In the genomic region with DNA sequence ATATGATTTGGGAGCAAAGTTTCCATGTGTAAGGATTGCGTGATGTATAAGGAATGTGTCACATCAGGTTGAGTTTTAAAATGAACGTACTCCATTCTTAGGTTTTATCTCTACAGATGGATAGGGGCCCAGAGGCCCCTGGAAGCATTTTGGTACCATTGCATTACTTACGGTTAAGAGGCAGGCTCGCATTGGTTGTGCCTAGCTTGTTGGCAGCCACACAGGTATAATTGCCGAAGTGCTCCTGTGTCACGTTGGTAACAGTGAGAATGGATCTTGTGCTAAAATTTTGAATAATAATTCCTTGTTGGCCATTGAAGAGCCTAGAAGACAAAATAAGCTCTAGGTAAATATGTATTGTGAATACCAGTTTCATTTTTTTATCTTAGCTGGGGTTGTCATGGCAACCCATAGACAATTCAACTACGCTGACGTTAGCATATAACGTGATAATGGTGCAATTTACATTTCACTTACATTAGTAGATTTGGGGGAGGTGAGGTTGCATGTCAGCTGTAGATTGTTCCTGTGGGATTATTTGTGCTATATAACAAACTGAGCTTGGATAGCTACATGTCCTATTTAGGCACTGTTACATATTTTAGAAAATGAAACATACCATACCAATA, we compare ENCODE assay signal across 24 cellular contexts.
"Had no signal": no experiment of that assay in that cellular context is flagged by ENCODE, and none has a peak within 500 bp of the region (broad histone marks: within the 10 kb centered on the region; RNA-seq: fewer than 3 reads in every experiment).

No MANE protein-coding gene starts in this region.

- H3K9me3 Mint-ChIP-seq: nephron; stimulated activated naive B cell treated with anti-CD40 and anti-IgM and Interleukin-4, amounts not matched to agents 10 μg/mL and 1 μg/mL and 100 μg/mL, for 72 hours; stimulated activated naive CD8-positive, alpha-beta T cell treated with anti-CD3 and anti-CD28 coated beads, Interleukin-15, amount 100 ng/mL, for 72 hours had no signal

- H3K36me3 ChIP-seq: gastroesophageal sphincter, neutrophil, tibial nerve, upper lobe of right lung, vagina had no signal

- H3K4me3 ChIP-seq: esophagus muscularis mucosa, gastroesophageal sphincter, lung, psoas muscle, sigmoid colon, skin epidermis, testis, tibial nerve, upper lobe of right lung, vagina had no signal

- DNase-seq: effector memory CD4-positive, alpha-beta T cell; glutamatergic neuron; left colon; left ventricle myocardium superior; mesenchymal stem cell; naive B cell; psoas muscle; retina; sigmoid colon; stimulated activated CD4-positive, alpha-beta T cell treated with anti-CD3 and anti-CD28 coated beads, Interleukin-2, amount 100 ng/mL, for 24 hours; stimulated activated CD4-positive, alpha-beta T cell treated with anti-CD3 and anti-CD28 coated beads, Interleukin-4, amount 100 ng/mL, for 4 hours; stimulated activated naive B cell treated with anti-CD40 and anti-IgM and Interleukin-4, amounts not matched to agents 10 μg/mL and 1 μg/mL and 100 μg/mL, for 72 hours; stimulated activated naive CD8-positive, alpha-beta T cell treated with anti-CD3 and anti-CD28 coated beads, Interleukin-15, amount 100 ng/mL, for 72 hours; testis; upper lobe of right lung had no signal

- H3K4me1 Mint-ChIP-seq: naive B cell; nephron; stimulated activated naive B cell treated with anti-CD40 and anti-IgM and Interleukin-4, amounts not matched to agents 10 μg/mL and 1 μg/mL and 100 μg/mL, for 72 hours; stimulated activated naive CD8-positive, alpha-beta T cell treated with anti-CD3 and anti-CD28 coated beads, Interleukin-15, amount 100 ng/mL, for 72 hours had no signal

- H3K27me3 Mint-ChIP-seq: naive B cell; stimulated activated naive B cell treated with anti-CD40 and anti-IgM and Interleukin-4, amounts not matched to agents 10 μg/mL and 1 μg/mL and 100 μg/mL, for 72 hours; stimulated activated naive CD8-positive, alpha-beta T cell treated with anti-CD3 and anti-CD28 coated beads, Interleukin-15, amount 100 ng/mL, for 72 hours had no signal

- H3K36me3 Mint-ChIP-seq: naive B cell; stimulated activated naive B cell treated with anti-CD40 and anti-IgM and Interleukin-4, amounts not matched to agents 10 μg/mL and 1 μg/mL and 100 μg/mL, for 72 hours had no signal

- H3K9me3 ChIP-seq: esophagus muscularis mucosa, gastroesophageal sphincter, neutrophil, psoas muscle, sigmoid colon, testis, tibial nerve, upper lobe of right lung, vagina had no signal

- H3K27me3 ChIP-seq: esophagus muscularis mucosa, gastroesophageal sphincter, neutrophil, sigmoid colon, testis, tibial nerve, upper lobe of right lung, vagina had no signal

- H3K4me1 ChIP-seq: psoas muscle, testis, upper lobe of right lung had no signal

- H3K27ac ChIP-seq: epithelial cell of prostate, esophagus muscularis mucosa, gastroesophageal sphincter, neutrophil, psoas muscle, sigmoid colon, skin epidermis, testis, tibial nerve, upper lobe of right lung, vagina had no signal

- H3K27ac Mint-ChIP-seq: naive B cell; nephron; stimulated activated naive B cell treated with anti-CD40 and anti-IgM and Interleukin-4, amounts not matched to agents 10 μg/mL and 1 μg/mL and 100 μg/mL, for 72 hours had no signal

- H3K4me3 Mint-ChIP-seq: naive B cell; nephron; stimulated activated naive B cell treated with anti-CD40 and anti-IgM and Interleukin-4, amounts not matched to agents 10 μg/mL and 1 μg/mL and 100 μg/mL, for 72 hours; stimulated activated naive CD8-positive, alpha-beta T cell treated with anti-CD3 and anti-CD28 coated beads, Interleukin-15, amount 100 ng/mL, for 72 hours had no signal
